ENCODE assay signal across 13 cellular contexts in the genomic region with DNA sequence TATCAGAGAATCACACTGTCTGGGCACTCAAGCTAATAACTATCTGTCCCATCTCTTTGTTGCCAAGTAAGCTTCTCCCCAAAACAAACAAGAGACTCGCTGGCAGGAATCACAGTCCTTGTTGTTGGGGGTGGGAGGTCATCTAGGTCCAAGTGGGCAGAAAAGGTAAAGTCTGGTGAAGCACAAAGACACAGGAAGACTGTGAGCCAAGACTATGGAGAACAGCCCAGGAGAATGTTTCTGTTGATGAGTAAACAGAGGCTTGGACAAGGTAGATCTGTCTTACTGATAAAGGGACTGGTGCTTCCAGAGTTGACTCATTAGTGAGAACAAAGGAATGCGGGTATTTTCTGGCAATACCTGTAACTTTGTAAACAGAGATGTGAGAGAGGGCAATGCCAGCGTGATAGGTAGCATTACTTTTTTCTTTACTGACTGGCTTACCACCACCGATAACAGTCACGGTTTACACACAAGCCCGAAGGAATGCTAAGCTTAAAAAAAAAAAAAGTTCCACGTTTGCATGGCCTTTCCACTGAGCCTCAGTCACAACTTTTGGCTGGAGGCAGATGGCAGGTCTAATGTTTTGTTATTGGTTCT. TPM values are rescaled to one million over a fixed set of nuclear protein-coding genes. Genes with fewer than 3 reads are reported as not detected.
DNase-seq lines count a peak whose midpoint lies in the region; ATAC-seq, FAIRE-seq and TF ChIP-seq lines count a peak whose summit lies in the region.
"Had no signal": no experiment of that assay in that cellular context is flagged by ENCODE, and none has a peak within 500 bp of the region (broad histone marks: within the 10 kb centered on the region; RNA-seq: fewer than 3 reads in every experiment).

No MANE protein-coding gene starts in this region.

- H3K9ac ChIP-seq in astrocyte (ENCODE audit: low read length) = no peak overlapping the region

- H3K27ac ChIP-seq in astrocyte (ENCODE audit: low read depth, low read length) (no peak overlapping the region), left lung (peak overlapping the region in 1 of 2 donors; percentile 53)

- H3K79me2 ChIP-seq in astrocyte (ENCODE audit: insufficient read depth, low read length) = no peaks in the 10 kb centered on the region

- H3K4me3 Mint-ChIP-seq in astrocyte (ENCODE audit: unreplicated experiment) (no peak overlapping the region), type B pancreatic cell (no peak overlapping the region)

- H3K36me3 ChIP-seq in astrocyte (ENCODE audit: insufficient read depth, low read length) (no peaks in the 10 kb centered on the region), left lung (no peaks in the 10 kb centered on the region)

- peak; percentile 6 for DNase-seq in NCI-H526 treated with DMSO at 0.1 percent for 48 hours (lab: John Stamatoyannopoulos, UW)
- DNase-seq in NCI-H526 (lab: John Stamatoyannopoulos, UW) = no peak
- DNase-seq in astrocyte (ENCODE audit: low read depth) = peak; percentile 52
- DNase-seq in left lung = no peak
- DNase-seq in type B pancreatic cell (ENCODE audit: extremely low spot score, unreplicated experiment) = no peak
- no peak for DNase-seq in stimulated activated CD8-positive, alpha-beta memory T cell treated with anti-CD3 and anti-CD28 coated beads, Interleukin-4, amount 100 ng/mL, for 48 hours
- no peak for DNase-seq in nucleus accumbens (lab: John Stamatoyannopoulos, UW)
- DNase-seq in central memory CD4-positive, alpha-beta T cell = no peak
- DNase-seq: 8988T; activated T-cell treated with anti-CD3 and anti-CD28 coated beads, Interleukin-2, amount 50 U/mL, for 48 hours; cortex of kidney; hippocampal formation; NCI-H524 treated with DMSO at 0.1 percent for 48 hours had no signal

- no peaks in the 10 kb centered on the region for H3K27me3 Mint-ChIP-seq in astrocyte (ENCODE audit: low read depth, unreplicated experiment)
- no peaks in the 10 kb centered on the region for H3K27me3 Mint-ChIP-seq in type B pancreatic cell

- H2AFZ ChIP-seq in astrocyte (ENCODE audit: low read depth, low read length) = no peak overlapping the region

- TF ChIP-seq CTCF in astrocyte (IDR thresholded peaks at IDR 0.05; ENCODE audit: insufficient read depth, low read depth, low read length) (no peak), left lung (IDR thresholded peaks at IDR 0.05) (no peak), type B pancreatic cell (conservative IDR thresholded peaks at IDR 0.05) (no peak)

- no peak overlapping the region for H3K27ac Mint-ChIP-seq in astrocyte (ENCODE audit: unreplicated experiment)
- peak overlapping the region; percentile 55 for H3K27ac Mint-ChIP-seq in type B pancreatic cell

- H3K9me3 ChIP-seq in astrocyte (ENCODE audit: insufficient read depth, low read depth, low read length) (no peaks in the 10 kb centered on the region), left lung (no peaks in the 10 kb centered on the region)

- no peaks in the 10 kb centered on the region for H4K20me1 ChIP-seq in astrocyte (ENCODE audit: insufficient read depth, low read length)

- H3K27me3 ChIP-seq in astrocyte (ENCODE audit: insufficient read depth, low read length) (no peaks in the 10 kb centered on the region), left lung (no peaks in the 10 kb centered on the region)

- peaks cover 16% of the 10 kb centered on the region for H3K4me1 Mint-ChIP-seq in astrocyte (ENCODE audit: low read depth, unreplicated experiment)
- H3K4me1 Mint-ChIP-seq in type B pancreatic cell (ENCODE audit: unreplicated experiment) = peaks cover 46% of the 10 kb centered on the region

- intact Hi-C loops in left lung (cut with DNase I) = no loop called here

- H3K4me1 ChIP-seq in astrocyte (ENCODE audit: insufficient read depth, low read length) = no peaks in the 10 kb centered on the region
- H3K4me1 ChIP-seq in left lung = peaks cover 4 to 30% of the 10 kb centered on the region in 2 donors

- H3K4me3 ChIP-seq in astrocyte (ENCODE audit: insufficient read depth, low read depth, low read length) (no peak overlapping the region), left lung (no peak overlapping the region)

- peak; percentile 58 for ATAC-seq in left lung

- H3K9me3 Mint-ChIP-seq in astrocyte (ENCODE audit: unreplicated experiment) (peaks cover 2% of the 10 kb centered on the region), type B pancreatic cell (no peaks in the 10 kb centered on the region)

- H3K36me3 Mint-ChIP-seq in astrocyte (ENCODE audit: low read depth, unreplicated experiment) = no peaks in the 10 kb centered on the region
- no peaks in the 10 kb centered on the region for H3K36me3 Mint-ChIP-seq in type B pancreatic cell

- H3K4me2 ChIP-seq in astrocyte (ENCODE audit: low read length) = peak overlapping the region; percentile 35

- FAIRE-seq in astrocyte (lab: Jason Lieb, UNC) = no peak

RNA-seq across cellular contexts. Expression of a gene that starts 11.5 kb away (rescaled TPM):
- total RNA-seq in astrocyte (8.6 and 10.6 TPM in 2 replicates), left lung (10 to 100 TPM; 19.0 to 23.2 TPM), type B pancreatic cell (ENCODE audit: low replicate concordance) (14.0 and 36.9 TPM in 2 replicates)

Comparison
In these comparisons a context has a peak if more than half of its experiments do, and no peak if none do; other contexts are left out.
1. DNase-seq: peak in NCI-H526 treated with DMSO at 0.1 percent for 48 hours (single experiment) and astrocyte (single experiment); none in NCI-H526 (0 of 2), left lung (0 of 2), type B pancreatic cell (single experiment), stimulated activated CD8-positive, alpha-beta memory T cell treated with anti-CD3 and anti-CD28 coated beads, Interleukin-4, amount 100 ng/mL, for 48 hours (single experiment), nucleus accumbens (0 of 56) and central memory CD4-positive, alpha-beta T cell (single experiment).